Comparison of ENCODE assay signal across 10 cellular contexts in genomic region chr2:47237375-47238357, GRCh38.
DNase-seq lines count a peak whose midpoint lies in the region; ATAC-seq and TF ChIP-seq lines count a peak whose summit lies in the region.
"Had no signal": no experiment of that assay in that cellular context is flagged by ENCODE, and none has a peak within 500 bp of the region (broad histone marks: within the 10 kb centered on the region; RNA-seq: fewer than 3 reads in every experiment).

No MANE protein-coding gene starts in this region.

- peaks cover 21% of the 10 kb centered on the region; the same call in 1 of the 2 replicates for H3K4me1 ChIP-seq in H9 (ENCODE audit: insufficient read depth, low read length)
- peaks cover 0 to 9% of the 10 kb centered on the region in 2 donors for H3K4me1 ChIP-seq in adrenal gland (replicated peaks in 1 of 2)
- H3K4me1 ChIP-seq in MM.1S (ENCODE audit: low read length) = no peaks in the 10 kb centered on the region
- no peaks in the 10 kb centered on the region for H3K4me1 ChIP-seq in foreskin keratinocyte

- no peak overlapping the region for H2BK5ac ChIP-seq in H9 (ENCODE audit: insufficient read length, low read length)

- H2AFZ ChIP-seq in H9 (ENCODE audit: low read length) = no peak overlapping the region
- no peak overlapping the region for H2AFZ ChIP-seq in MM.1S (ENCODE audit: low read length)

- H3F3A ChIP-seq in MM.1S (ENCODE audit: insufficient read depth, low read length) = no peaks in the 10 kb centered on the region

- DNase-seq in H9 (no peak), adrenal gland (peak in 6 of 7 donors; percentile 28 to 72 (median 44)), Right ventricle myocardium superior (peak; percentile 76), posterior vena cava (ENCODE audit: low spot score) (peak; percentile 86), LoVo (ENCODE audit: low spot score) (no peak), MM.1S (no peak), foreskin keratinocyte (no peak)
- no peak for DNase-seq in stimulated activated CD4-positive, alpha-beta T cell treated with anti-CD3 and anti-CD28 coated beads, Interleukin-1b, Interleukin-23, amount 100 ng/mL, for 48 hours
- DNase-seq: activated effector memory CD4-positive, alpha-beta T cell treated with anti-CD3 and anti-CD28 coated beads, Interleukin-2, amount 50 U/mL, for 16 hours; MV-4-11 had no signal

- intact Hi-C loops in adrenal gland (cut with DNase I) = no loop called here
- intact Hi-C loops in Right ventricle myocardium superior (cut with DNase I) = no loop called here
- intact Hi-C loops in posterior vena cava (cut with DNase I) = no loop called here

- H3K23ac ChIP-seq in H9 (ENCODE audit: insufficient read length, low read depth, low read length) = no peak overlapping the region

- H4K8ac ChIP-seq in H9 (replicated peaks; ENCODE audit: insufficient read length, low read depth, low read length) = no peak overlapping the region

- H3K36me3 ChIP-seq in adrenal gland (replicated peaks in 1 of 2) (no peaks in the 10 kb centered on the region), MM.1S (replicated peaks; ENCODE audit: insufficient read depth, low read length) (no peaks in the 10 kb centered on the region)

- no peak overlapping the region for H4K91ac ChIP-seq in H9 (ENCODE audit: insufficient read length, low read depth, low read length)

- TF ChIP-seq POLR2A in adrenal gland (IDR thresholded peaks at IDR 0.05) = no peak

- H3K27me3 ChIP-seq in H9 (ENCODE audit: insufficient read depth, low read length) = no peaks in the 10 kb centered on the region
- no peaks in the 10 kb centered on the region for H3K27me3 ChIP-seq in adrenal gland
- no peaks in the 10 kb centered on the region for H3K27me3 ChIP-seq in MM.1S (replicated peaks; ENCODE audit: insufficient read depth, low read length)
- H3K27me3 ChIP-seq in foreskin keratinocyte = peaks cover 34% of the 10 kb centered on the region

- peak overlapping the region; percentile 33 for H3K14ac ChIP-seq in H9 (ENCODE audit: insufficient read depth, low read length)

- no peaks in the 10 kb centered on the region for H3K23me2 ChIP-seq in H9 (ENCODE audit: insufficient read length, low read depth, low read length, poor library complexity, severe bottlenecking)

- H3K9me3 ChIP-seq in H9 (ENCODE audit: control insufficient read depth, low read depth, low read length) = no peaks in the 10 kb centered on the region
- H3K9me3 ChIP-seq in adrenal gland (replicated peaks in 1 of 3) = no peaks in the 10 kb centered on the region
- H3K9me3 ChIP-seq in MM.1S (replicated peaks; ENCODE audit: insufficient read depth, low read length) = no peaks in the 10 kb centered on the region

- peaks cover 53 to 59% of the 10 kb centered on the region in 2 experiments for H3K4me1 Mint-ChIP-seq in H9

- no peak overlapping the region for H3K4me3 ChIP-seq in adrenal gland
- no peak overlapping the region for H3K4me3 ChIP-seq in MM.1S (ENCODE audit: low read length)

- no peak overlapping the region for H2AK5ac ChIP-seq in H9 (ENCODE audit: insufficient read length, low read length)

- H3K36me3 Mint-ChIP-seq in H9 (ENCODE audit: insufficient read depth in 1 of 3, low read depth in 3 of 3) = no peaks in the 10 kb centered on the region; a peak in 1 of 7 replicates

- ATAC-seq in Right ventricle myocardium superior (ENCODE audit: poor library complexity) (peak; percentile 83), foreskin keratinocyte (no peak)

- H3K18ac ChIP-seq in H9 (ENCODE audit: insufficient read length, low read depth, low read length) = no peak overlapping the region

- no peak overlapping the region for H3T11ph ChIP-seq in H9 (ENCODE audit: low read length)

- peaks cover 15% of the 10 kb centered on the region for H3K27me3 Mint-ChIP-seq in H9 (ENCODE audit: low read depth)

- H3K79me2 ChIP-seq in H9 (ENCODE audit: insufficient read depth, low read length) (no peaks in the 10 kb centered on the region), MM.1S (ENCODE audit: low read length) (no peaks in the 10 kb centered on the region)

- no peak overlapping the region for H3K27ac ChIP-seq in H9 (ENCODE audit: insufficient read length, low read depth, low read length)
- peak overlapping the region in 2 of 5 donors; percentile 21 to 34 for H3K27ac ChIP-seq in adrenal gland
- H3K27ac ChIP-seq in MM.1S (ENCODE audit: low read length) = no peak overlapping the region
- no peak overlapping the region for H3K27ac ChIP-seq in foreskin keratinocyte

- no peak for TF ChIP-seq CTCF in H9 (conservative IDR thresholded peaks at IDR 0.05)
- TF ChIP-seq CTCF in adrenal gland (IDR thresholded peaks at IDR 0.05) = peak in 2 of 6 experiments; percentile 8 to 12
- no peak for TF ChIP-seq CTCF in MM.1S (IDR thresholded peaks at IDR 0.05; ENCODE audit: low read length)
- TF ChIP-seq CTCF in foreskin keratinocyte (conservative IDR thresholded peaks at IDR 0.05) = no peak

- H2BK120ac ChIP-seq in H9 (ENCODE audit: low read depth, low read length, poor library complexity, severe bottlenecking) = no peak overlapping the region

- no peaks in the 10 kb centered on the region for H3K9me3 Mint-ChIP-seq in H9

- H3K9me2 ChIP-seq in MM.1S (replicated peaks; ENCODE audit: insufficient read depth, low read length) = no peaks in the 10 kb centered on the region

- no peak overlapping the region for H2BK20ac ChIP-seq in H9 (ENCODE audit: low read depth, low read length, poor library complexity, severe bottlenecking)

- H3K4me3 Mint-ChIP-seq in H9 = peak overlapping the region; percentile 32 to 58

- no peak overlapping the region for H2BK15ac ChIP-seq in H9 (ENCODE audit: low read depth, low read length)

- no peaks in the 10 kb centered on the region for H3K79me1 ChIP-seq in H9 (ENCODE audit: insufficient read depth, low read depth, low read length, poor library complexity, severe bottlenecking)

- H3K56ac ChIP-seq in H9 (ENCODE audit: insufficient read length, low read depth, low read length) = no peak overlapping the region

- H3K4me2 ChIP-seq in H9 (ENCODE audit: insufficient read depth, insufficient read length, low read length) (peak overlapping the region; percentile 31), MM.1S (ENCODE audit: low read depth, low read length) (no peak overlapping the region)

- H4K20me1 ChIP-seq in H9 (ENCODE audit: control insufficient read depth, insufficient read depth, insufficient read length) (no peaks in the 10 kb centered on the region), MM.1S (ENCODE audit: insufficient read depth, low read length) (no peaks in the 10 kb centered on the region)

- H3K27ac Mint-ChIP-seq in H9 = peak overlapping the region in 2 of 3 experiments; percentile 29 to 69; a peak in 5 of 7 replicates

- no peak overlapping the region for H4K5ac ChIP-seq in H9 (ENCODE audit: insufficient read length, low read depth, low read length)

- H2BK12ac ChIP-seq in H9 (ENCODE audit: insufficient read length, low read depth, low read length) = no peak overlapping the region

- H3K9ac ChIP-seq in H9 (ENCODE audit: extremely low read depth, insufficient read length, low read length) = no peak overlapping the region
- H3K9ac ChIP-seq in MM.1S (ENCODE audit: low read length) = no peak overlapping the region

- no CpG with 5 or more reads among the region's 12 CpGs for WGBS in H9 (ENCODE audit: extremely low coverage, insufficient read length, low lambda C conversion rate)
- 71 to 83% (median 76%) methylated on average over 12 of the region's 12 CpGs for WGBS in adrenal gland, 4 donors

- no peak overlapping the region for H3K4ac ChIP-seq in H9 (ENCODE audit: low read depth, low read length)

Comparison
In these comparisons a context has a peak if more than half of its experiments do, and no peak if none do; other contexts are left out.
1. DNase-seq: peak in adrenal gland (6 of 7), Right ventricle myocardium superior (single experiment) and posterior vena cava (single experiment); none in H9 (single experiment), LoVo (single experiment), MM.1S (single experiment), foreskin keratinocyte (0 of 2) and stimulated activated CD4-positive, alpha-beta T cell treated with anti-CD3 and anti-CD28 coated beads, Interleukin-1b, Interleukin-23, amount 100 ng/mL, for 48 hours (single experiment).